Comparison of ENCODE assay signal across 20 cellular contexts in genomic region chr3:154003649-154004048, GRCh38.
DNase-seq lines count a peak whose midpoint lies in the region; FAIRE-seq and TF ChIP-seq lines count a peak whose summit lies in the region.
"Had no signal": no experiment of that assay in that cellular context is flagged by ENCODE, and none has a peak within 500 bp of the region (broad histone marks: within the 10 kb centered on the region; RNA-seq: fewer than 3 reads in every experiment).

No MANE protein-coding gene starts in this region.

- TF ChIP-seq RAD21 in H1 (IDR thresholded peaks at IDR 0.05 in 1 of 2, conservative IDR thresholded peaks at IDR 0.05 in 1 of 2; ENCODE audit: low read depth in 2 of 2, low read length in 2 of 2): no peak

- no peak for TF ChIP-seq POLR2A in H1 (IDR thresholded peaks at IDR 0.05; ENCODE audit: control extremely low read depth in 1 of 2, low read depth in 2 of 2, low read length in 2 of 2)

- POLR2A ChIA-PET in H1 (lab: Charles Lee; ENCODE audit: partially characterized antibody): no interaction called here

- H2BK5ac ChIP-seq in H1 (ENCODE audit: low read depth, low read length): no peak overlapping the region

- H3K14ac ChIP-seq in H1 (ENCODE audit: insufficient read length): no peak overlapping the region

- H2BK20ac ChIP-seq in H1 (ENCODE audit: low read length): no peak overlapping the region

- H3K4me3 ChIP-seq in HUES48 (ENCODE audit: low read depth, low read length): no peak overlapping the region
- H3K4me3 ChIP-seq in H1 (ENCODE audit: extremely low read depth in 1 of 4, insufficient read depth in 2 of 4, low read depth in 3 of 4, low read length in 4 of 4): no peak overlapping the region
- H3K4me3 ChIP-seq: BLaER1 had no signal

- H3K27me3 ChIP-seq in HUES48 (ENCODE audit: control insufficient read depth, insufficient read depth, low read length) (no peaks in the 10 kb centered on the region), H1 (replicated peaks in 1 of 4; ENCODE audit: control insufficient read depth in 3 of 4, extremely low read depth in 1 of 4, insufficient read depth in 3 of 4, low read length in 3 of 4) (no peaks in the 10 kb centered on the region)
- H3K27me3 ChIP-seq: BE2C, BLaER1 had no signal

- H2BK120ac ChIP-seq in H1 (replicated peaks; ENCODE audit: low read depth, low read length): no peak overlapping the region

- H3K27ac ChIP-seq in HUES48 (ENCODE audit: low read depth, low read length): peak overlapping the region; percentile 51
- H3K27ac ChIP-seq in H1 (ENCODE audit: low read depth, low read length): no peak overlapping the region
- H3K27ac ChIP-seq: BLaER1 had no signal

- no peak overlapping the region for H4K8ac ChIP-seq in H1 (ENCODE audit: extremely low read depth, insufficient read depth, low read length)

- H3K9ac ChIP-seq in HUES48 (ENCODE audit: low read depth, low read length) (no peak overlapping the region), H1 (replicated peaks in 1 of 4; ENCODE audit: extremely low read depth in 1 of 4, low read depth in 3 of 4, low read length in 3 of 4) (no peak overlapping the region)
- H3K9ac ChIP-seq: BLaER1 had no signal

- H3K79me1 ChIP-seq in H1 (ENCODE audit: low read depth, low read length): no peaks in the 10 kb centered on the region

- H3K36me3 ChIP-seq in HUES48 (ENCODE audit: control insufficient read depth, insufficient read depth, low read length) (no peaks in the 10 kb centered on the region), H1 (ENCODE audit: control insufficient read depth in 2 of 4, insufficient read depth in 4 of 4, low read length in 3 of 4) (no peaks in the 10 kb centered on the region)
- H3K36me3 ChIP-seq: BE2C, BLaER1 had no signal

- H2BK12ac ChIP-seq in H1 (ENCODE audit: low read depth, low read length): no peak overlapping the region

- H3K4me1 ChIP-seq in HUES48 (ENCODE audit: control insufficient read depth, insufficient read depth, low read length) (peaks cover 12% of the 10 kb centered on the region), H1 (replicated peaks in 1 of 4; ENCODE audit: control insufficient read depth in 3 of 4, insufficient read depth in 4 of 4, low read length in 3 of 4) (peaks cover 0 to 2% (median 0%) of the 10 kb centered on the region in 4 experiments; a peak in 1 of 7 replicates)
- H3K4me1 ChIP-seq: BE2C, BLaER1, Caco-2 had no signal

- TF ChIP-seq CTCF in H1 (IDR thresholded peaks at IDR 0.05; ENCODE audit: control extremely low read depth in 1 of 3, insufficient read depth in 1 of 3, low read depth in 1 of 3, low read length in 3 of 3): no peak

- no peak overlapping the region for H3K56ac ChIP-seq in H1 (replicated peaks; ENCODE audit: insufficient read length, low read depth, low read length)

- H2AK5ac ChIP-seq in H1 (ENCODE audit: low read depth, low read length): no peak overlapping the region

- FAIRE-seq in H1 (lab: Jason Lieb, UNC) (peak; percentile 39), GM19239 (lab: Jason Lieb, UNC) (no peak)
- FAIRE-seq: A204.1, D721Med, G401.6, GM12891 had no signal

- no peaks in the 10 kb centered on the region for H3K9me3 ChIP-seq in HUES48 (ENCODE audit: control insufficient read depth, insufficient read depth, low read length)
- H3K9me3 ChIP-seq in H1 (ENCODE audit: insufficient read depth in 2 of 2, low read depth in 1 of 2, low read length in 1 of 2): no peaks in the 10 kb centered on the region
- H3K9me3 ChIP-seq: BE2C, BLaER1, Caco-2 had no signal

- H3K23ac ChIP-seq in H1 (ENCODE audit: insufficient read length): no peak overlapping the region

- CTCF ChIA-PET in H1 (lab: Charles Lee; ENCODE audit: partially characterized antibody): interaction anchor here (0.5 to 3.5 kb wide), 2 partner anchors 14 to 1143 kb away, joined by 3 to 14 read pairs; no protein-coding TSS in a partner anchor

- no peak overlapping the region for H3K4ac ChIP-seq in H1 (replicated peaks; ENCODE audit: insufficient read length, low read depth, low read length)

- H4K91ac ChIP-seq in H1 (replicated peaks; ENCODE audit: insufficient read length, low read length): no peak overlapping the region

- no peak for TF ChIP-seq EP300 in H1 (IDR thresholded peaks at IDR 0.05; ENCODE audit: borderline replicate concordance in 1 of 2, low read depth in 2 of 2, low read length in 2 of 2)

- H3K18ac ChIP-seq in H1 (ENCODE audit: extremely low read depth, low read length): no peak overlapping the region

- H3K79me2 ChIP-seq in H1 (ENCODE audit: control insufficient read depth in 1 of 2, insufficient read depth in 2 of 2, low read length in 2 of 2): no peaks in the 10 kb centered on the region

- H3K4me2 ChIP-seq in H1 (ENCODE audit: insufficient read depth in 1 of 2, low read depth in 2 of 2, low read length in 2 of 2): no peak overlapping the region; a peak in 1 of 4 replicates
- H3K4me2 ChIP-seq: BLaER1 had no signal

- no peak overlapping the region for H2AFZ ChIP-seq in H1 (ENCODE audit: low read length)

- H3K23me2 ChIP-seq in H1 (ENCODE audit: low read depth, low read length): no peaks in the 10 kb centered on the region

- no peak overlapping the region for H4K5ac ChIP-seq in H1 (ENCODE audit: insufficient read length, low read depth, low read length)

- H2BK15ac ChIP-seq in H1 (ENCODE audit: low read length): no peak overlapping the region

- no peaks in the 10 kb centered on the region for H4K20me1 ChIP-seq in H1 (replicated peaks in 1 of 2; ENCODE audit: control insufficient read depth in 1 of 2, insufficient read depth in 2 of 2, low read length in 2 of 2)
- H4K20me1 ChIP-seq: BLaER1 had no signal

- DNase-seq in H1 (ENCODE audit: low read depth in 1 of 2, low spot score in 2 of 2) (no peak), NCI-H69 (lab: John Stamatoyannopoulos, UW) (no peak), GM19239 (ENCODE audit: insufficient read length, low spot score) (no peak)
- no peak for DNase-seq in stimulated activated CD4-positive, alpha-beta T cell treated with anti-CD3 and anti-CD28 coated beads, Interleukin-4, amount 100 ng/mL, for 1 hour
- DNase-seq: 8988T; ACHN; BE2C; C1 segment of cervical spinal cord; Caco-2; Calu3; CD4-positive, alpha-beta memory T cell; CD4-positive, CD25-positive, alpha-beta regulatory T cell; DMS79 treated with DMSO at 0.1 percent for 48 hours; GF-D8 had no signal

TF ChIP-seq in H1, 55 proteins besides CTCF, POLR2A, EP300 and RAD21:
- TF ChIP-seq GTF2F1 (IDR thresholded peaks at IDR 0.05; ENCODE audit: borderline replicate concordance, low read depth, low read length): no peak
- no peak for TF ChIP-seq ZNF274 (IDR thresholded peaks at IDR 0.05; ENCODE audit: borderline replicate concordance, extremely low read depth, low read length)
- no peak for TF ChIP-seq YY1 (IDR thresholded peaks at IDR 0.05; ENCODE audit: low read depth, low read length)
- no peak for TF ChIP-seq HDAC2 (IDR thresholded peaks at IDR 0.05; ENCODE audit: borderline replicate concordance in 1 of 2, low read depth in 2 of 2, low read length in 2 of 2)
- TF ChIP-seq KDM5A (IDR thresholded peaks at IDR 0.05; ENCODE audit: low read length): no peak
- TF ChIP-seq TEAD4 (IDR thresholded peaks at IDR 0.05; ENCODE audit: low read depth, low read length): no peak
- no peak for TF ChIP-seq KDM1A (IDR thresholded peaks at IDR 0.05; ENCODE audit: borderline replicate concordance, low read length)
- no peak for TF ChIP-seq POU5F1 (IDR thresholded peaks at IDR 0.05; ENCODE audit: low read depth, low read length)
- no peak for TF ChIP-seq ASH2L (IDR thresholded peaks at IDR 0.05; ENCODE audit: low read length)
- no peak for TF ChIP-seq E2F6 (IDR thresholded peaks at IDR 0.05)
- no peak for TF ChIP-seq TAF1 (IDR thresholded peaks at IDR 0.05; ENCODE audit: low read depth, low read length)
- no peak for TF ChIP-seq TBP (IDR thresholded peaks at IDR 0.05; ENCODE audit: low read depth, low read length)
- TF ChIP-seq RXRA (IDR thresholded peaks at IDR 0.05; ENCODE audit: insufficient read depth, low read depth, low read length): no peak
- TF ChIP-seq ATF2 (IDR thresholded peaks at IDR 0.05; ENCODE audit: low read length): no peak
